In the genomic region with DNA sequence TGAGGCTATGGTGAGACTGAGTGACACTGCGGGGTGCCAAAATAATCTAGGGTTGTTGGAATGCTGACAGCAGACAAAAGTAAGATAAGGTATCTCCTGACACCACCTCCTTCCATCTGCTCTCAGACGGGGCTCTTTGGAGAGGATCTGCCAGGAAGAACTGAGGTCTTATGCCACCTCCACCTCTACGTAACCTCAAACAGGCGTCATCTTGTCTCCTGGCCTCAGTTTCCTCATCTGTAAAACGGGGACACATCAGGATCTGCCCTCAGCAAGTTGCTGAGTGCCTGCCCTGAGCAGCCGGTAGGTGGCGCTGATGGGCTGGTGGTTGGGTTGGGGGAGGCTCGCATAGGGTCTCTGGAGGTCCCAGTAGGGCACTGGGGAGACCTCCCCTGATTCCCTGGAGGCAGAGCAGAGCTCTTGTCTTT, we compare ENCODE assay signal across 9 cellular contexts. TPM values are rescaled to one million over a fixed set of nuclear protein-coding genes. Genes with fewer than 3 reads are reported as not detected.
DNase-seq lines count a peak whose midpoint lies in the region; ATAC-seq and TF ChIP-seq lines count a peak whose summit lies in the region.
"Had no signal": no experiment of that assay in that cellular context is flagged by ENCODE, and none has a peak within 500 bp of the region (broad histone marks: within the 10 kb centered on the region; RNA-seq: fewer than 3 reads in every experiment).

No MANE protein-coding gene starts in this region.

- no peak overlapping the region for H3K27ac Mint-ChIP-seq in neural progenitor cell

- H3K4me1 Mint-ChIP-seq in neural progenitor cell: peaks cover 23% of the 10 kb centered on the region

- no peaks in the 10 kb centered on the region for H3K79me2 ChIP-seq in neural progenitor cell (ENCODE audit: low read depth)

- H3K4me1 ChIP-seq in neural progenitor cell: peaks cover 5% of the 10 kb centered on the region

- H3K27ac ChIP-seq in VCaP (no peak overlapping the region), neural progenitor cell (no peak overlapping the region)

- no peak overlapping the region for H3K9ac ChIP-seq in neural progenitor cell

- H3K9me3 Mint-ChIP-seq in neural progenitor cell: peaks cover 3% of the 10 kb centered on the region

- peak; percentile 36 for DNase-seq in GM19240 (ENCODE audit: insufficient read length, low spot score)
- peak; percentile 26 for DNase-seq in cerebellar cortex (ENCODE audit: low spot score)
- DNase-seq in neural progenitor cell (ENCODE audit: low spot score): peak; percentile 56
- no peak for DNase-seq in NCI-H2227 (lab: John Stamatoyannopoulos, UW; ENCODE audit: unreplicated experiment)
- DNase-seq in D341Med (ENCODE audit: low spot score): no peak
- no peak for DNase-seq in posterior vena cava (ENCODE audit: low spot score)

- peaks cover 12% of the 10 kb centered on the region for H3K27me3 Mint-ChIP-seq in neural progenitor cell (ENCODE audit: insufficient read depth, low read depth)

- no peaks in the 10 kb centered on the region for H4K20me1 ChIP-seq in neural progenitor cell (ENCODE audit: low read depth)

- peak; percentile 41; the same call in 1 of the 2 replicates for TF ChIP-seq CTCF in VCaP (conservative IDR thresholded peaks at IDR 0.05)
- peak; percentile 89 for TF ChIP-seq CTCF in neural progenitor cell (IDR thresholded peaks at IDR 0.05)

- H3K4me3 Mint-ChIP-seq in neural progenitor cell: no peak overlapping the region

- H3K4me2 ChIP-seq in neural progenitor cell: no peak overlapping the region

- H3F3A ChIP-seq in neural progenitor cell (ENCODE audit: low read depth): no peaks in the 10 kb centered on the region

- no peaks in the 10 kb centered on the region for H3K27me3 ChIP-seq in neural progenitor cell

- H2AFZ ChIP-seq in neural progenitor cell (replicated peaks): no peak overlapping the region

- no peaks in the 10 kb centered on the region for H3K36me3 Mint-ChIP-seq in neural progenitor cell

- no peaks in the 10 kb centered on the region for H3K9me3 ChIP-seq in neural progenitor cell (ENCODE audit: low read depth)

- no peak overlapping the region for H3K4me3 ChIP-seq in neural progenitor cell

- no peak for ATAC-seq in HG03097 (IDR thresholded peaks at IDR 0.05; ENCODE audit: low FRiP score, unreplicated experiment)

- H3K36me3 ChIP-seq in neural progenitor cell: no peaks in the 10 kb centered on the region

- intact Hi-C loops in posterior vena cava (cut with DNase I): loop anchor here in 1 of 2 donors (5.0 kb wide), 1 partner anchor 350 kb away; a partner anchor contains a TSS

RNA-seq across cellular contexts. Expression of a gene that starts 1.7 kb away (rescaled TPM):
- total RNA-seq in neural progenitor cell (ENCODE audit: low replicate concordance) (not detected in 2 replicates), posterior vena cava (under 1 TPM; 0.46 to 0.57 TPM)
- total RNA-seq: skeletal muscle tissue had no signal

Comparison
In these comparisons a context has a peak if more than half of its experiments do, and no peak if none do; other contexts are left out.
1. DNase-seq: peak in GM19240 (single experiment), cerebellar cortex (single experiment) and neural progenitor cell (single experiment); none in NCI-H2227 (single experiment), D341Med (single experiment) and posterior vena cava (single experiment).